ENCODE assay signal across 8 cellular contexts in genomic region chr2:65916177-65916576, GRCh38.
"Had no signal": no experiment of that assay in that cellular context is flagged by ENCODE, and none has a peak within 500 bp of the region (broad histone marks: within the 10 kb centered on the region; RNA-seq: fewer than 3 reads in every experiment).

No MANE protein-coding gene starts in this region.

- H2AFZ ChIP-seq: GM23248 had no signal

- H3K27ac Mint-ChIP-seq: H9 had no signal

- H3K9me3 Mint-ChIP-seq: H9 had no signal

- FAIRE-seq: H54, HTR-8/SVneo had no signal

- DNase-seq: GM23248, GOT3, H9, HCEC 1CT, KBM-7 had no signal

- H3K9ac ChIP-seq: GM23248, KMS-11 had no signal

- H3K27ac ChIP-seq: GM23248, KMS-11 had no signal

- H3K4me2 ChIP-seq: KMS-11 had no signal

- H3K4me3 ChIP-seq: GM23248 had no signal

- H3K4me3 Mint-ChIP-seq: H9 had no signal
